8 cellular contexts compared by ENCODE assay signal in the genomic region with DNA sequence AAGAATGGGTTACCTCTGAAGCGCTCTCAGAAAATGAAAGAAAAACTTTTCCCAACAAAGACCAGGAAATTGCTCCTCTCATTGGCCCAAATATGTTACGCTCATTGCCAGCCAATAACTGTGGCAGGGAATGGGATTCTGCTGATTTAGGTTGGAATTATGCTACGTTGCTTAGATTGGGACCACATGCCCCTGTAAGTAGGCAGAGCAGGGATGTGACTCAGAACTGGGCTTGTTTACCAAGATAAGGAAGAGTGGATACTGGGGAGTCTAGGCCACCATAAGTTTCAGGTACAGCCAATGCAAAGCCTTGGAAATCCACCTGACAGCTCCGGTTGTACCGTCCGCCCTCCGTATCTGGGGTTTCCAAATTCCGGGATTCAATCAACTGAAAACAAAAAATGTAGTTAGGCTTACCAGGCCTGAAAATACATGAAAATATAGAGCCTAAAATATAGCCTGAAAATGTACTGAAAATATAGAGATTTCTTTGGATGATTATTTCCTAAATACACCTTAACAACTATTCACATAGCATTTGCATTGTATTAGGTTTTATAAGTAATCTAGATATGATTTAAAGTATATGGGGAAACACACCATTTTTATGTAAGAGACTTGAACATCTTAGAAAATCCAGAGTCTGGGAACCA. TPM values are rescaled to one million over a fixed set of nuclear protein-coding genes. Genes with fewer than 3 reads are reported as not detected.
DNase-seq lines count a peak whose midpoint lies in the region; TF ChIP-seq lines count a peak whose summit lies in the region.

No MANE protein-coding gene starts in this region.

- TF ChIP-seq CTCF in Caco-2 (IDR thresholded peaks at IDR 0.05; ENCODE audit: insufficient read depth in 1 of 2, low read depth in 1 of 2, low read length in 1 of 2, severe bottlenecking in 1 of 2, unreplicated experiment in 1 of 2) (no peak), OCI-LY1 (IDR thresholded peaks at IDR 0.05; ENCODE audit: low read length) (no peak), endothelial cell (IDR thresholded peaks at IDR 0.05; ENCODE audit: unreplicated experiment) (no peak), ovary (IDR thresholded peaks at IDR 0.05) (no peak)

- H3K27ac Mint-ChIP-seq in Caco-2 (ENCODE audit: unreplicated experiment) (no peak overlapping the region), endothelial cell (ENCODE audit: unreplicated experiment) (no peak overlapping the region)

- no peaks in the 10 kb centered on the region for H3K9me2 ChIP-seq in OCI-LY1 (ENCODE audit: low read depth, low read length)

- no peaks in the 10 kb centered on the region for H4K20me1 ChIP-seq in OCI-LY1 (ENCODE audit: insufficient read depth, low read length)

- CTCF ChIA-PET in Caco-2 (lab: Charles Lee): no interaction called here

- H3K36me3 ChIP-seq in Caco-2 (ENCODE audit: control insufficient read depth, insufficient read depth, low read length): no peaks in the 10 kb centered on the region
- peaks cover 11% of the 10 kb centered on the region for H3K36me3 ChIP-seq in OCI-LY1 (ENCODE audit: insufficient read depth, low read length)
- H3K36me3 ChIP-seq in ovary: no peaks in the 10 kb centered on the region

- H3K9me3 ChIP-seq in Caco-2 (no peaks in the 10 kb centered on the region), OCI-LY1 (ENCODE audit: low read length) (no peaks in the 10 kb centered on the region), ovary (no peaks in the 10 kb centered on the region)

- no peaks in the 10 kb centered on the region for H3K9me3 Mint-ChIP-seq in Caco-2 (ENCODE audit: unreplicated experiment)
- no peaks in the 10 kb centered on the region for H3K9me3 Mint-ChIP-seq in endothelial cell (ENCODE audit: unreplicated experiment)

- TF ChIP-seq POLR2A in ovary (IDR thresholded peaks at IDR 0.05): no peak

- DNase-seq in Caco-2 (no peak), endothelial cell (ENCODE audit: low spot score) (no peak), ovary (no peak), HCEC 1CT (no peak), NCI-H1092 treated with DMSO at 0.1 percent for 48 hours (lab: John Stamatoyannopoulos, UW) (no peak), SIG-M5 treated with dmso at 0.1 percent for 504 hours (lab: John Stamatoyannopoulos, UW; ENCODE audit: unreplicated experiment) (no peak)
- DNase-seq in stimulated activated naive CD4-positive, alpha-beta T cell treated with Interleukin-2 at 50 U/mL for 16 hours (lab: John Stamatoyannopoulos, UW): no peak

- H3K4me3 ChIP-seq in Caco-2 (ENCODE audit: low read depth, low read length) (no peak overlapping the region; the same call in 1 of the 2 replicates), OCI-LY1 (ENCODE audit: low read depth, low read length, poor library complexity, severe bottlenecking) (peak overlapping the region; percentile 69), ovary (peak overlapping the region; percentile 96)

- H3K27me3 ChIP-seq in Caco-2 (replicated peaks; ENCODE audit: control insufficient read depth, insufficient read depth, low read length): no peaks in the 10 kb centered on the region
- H3K27me3 ChIP-seq in OCI-LY1 (ENCODE audit: insufficient read depth, low read length): no peaks in the 10 kb centered on the region
- no peaks in the 10 kb centered on the region for H3K27me3 ChIP-seq in ovary

- H3K27ac ChIP-seq in OCI-LY1 (ENCODE audit: low read depth, low read length, poor library complexity, severe bottlenecking) (no peak overlapping the region), ovary (peak overlapping the region in 1 of 2 donors; percentile 97)

- peaks cover 14% of the 10 kb centered on the region for H3K4me1 ChIP-seq in Caco-2
- peaks cover 31% of the 10 kb centered on the region for H3K4me1 ChIP-seq in OCI-LY1 (ENCODE audit: insufficient read depth, low read length, severe bottlenecking)
- H3K4me1 ChIP-seq in ovary (ENCODE audit: insufficient read depth): peaks cover 8% of the 10 kb centered on the region

- no peak for TF ChIP-seq EP300 in ovary (IDR thresholded peaks at IDR 0.05)

- H3K4me3 Mint-ChIP-seq in Caco-2 (ENCODE audit: unreplicated experiment) (peak overlapping the region; percentile 99), endothelial cell (ENCODE audit: unreplicated experiment) (peak overlapping the region; percentile 89)

- H3F3A ChIP-seq in OCI-LY1 (ENCODE audit: insufficient read depth, low read length): no peaks in the 10 kb centered on the region

- H3K79me2 ChIP-seq in OCI-LY1 (ENCODE audit: insufficient read depth, low read length): peaks cover 32% of the 10 kb centered on the region

- H3K36me3 Mint-ChIP-seq in Caco-2 (ENCODE audit: insufficient read depth, unreplicated experiment): peaks cover 14% of the 10 kb centered on the region
- H3K36me3 Mint-ChIP-seq in endothelial cell (ENCODE audit: low read depth, unreplicated experiment): peaks cover 24% of the 10 kb centered on the region

- no peak overlapping the region for H2AFZ ChIP-seq in OCI-LY1 (ENCODE audit: low read length)

- H3K27me3 Mint-ChIP-seq in Caco-2 (ENCODE audit: insufficient read depth, unreplicated experiment) (no peaks in the 10 kb centered on the region), endothelial cell (ENCODE audit: unreplicated experiment) (peaks cover 7% of the 10 kb centered on the region)

- intact Hi-C loops in Caco-2 (cut with micrococcal nuclease; ENCODE audit: unreplicated experiment) (no loop called here), ovary (cut with DNase I) (loop anchor here in 2 of 4 donors (10.0 kb wide), 3 partner anchors 218 to 422 kb away; no protein-coding TSS in a partner anchor)

- POLR2A ChIA-PET in Caco-2 (lab: Charles Lee): no interaction called here

- BruUV-seq in Caco-2 (replicated peaks; lab: Mats Ljungman, UMichigan): no TSS peak

- peak overlapping the region; percentile 77 for H3K4me2 ChIP-seq in OCI-LY1 (ENCODE audit: low read length)

- WGBS in ovary, 3 donors: 96 to 98% (median 96%) methylated on average over 8 of the region's 8 CpGs

- H3K9ac ChIP-seq in OCI-LY1 (ENCODE audit: low read length): peak overlapping the region; percentile 95

- no peaks in the 10 kb centered on the region for H3K4me1 Mint-ChIP-seq in Caco-2 (ENCODE audit: low read depth, unreplicated experiment)
- H3K4me1 Mint-ChIP-seq in endothelial cell (ENCODE audit: unreplicated experiment): peaks cover 31% of the 10 kb centered on the region

RNA-seq across cellular contexts. Expression of gene TCF12, which starts 1.5 kb away (rescaled TPM):
- total RNA-seq in Caco-2 (2022) (64.4 and 68.8 TPM in 2 replicates), endothelial cell (ENCODE audit: unreplicated experiment) (123 TPM), ovary (100 to 1,000 TPM; 102 to 150 (median 126) TPM)
- polyA plus RNA-seq in ovary: 10 to 100 TPM; 28.6 to 59.1 TPM
